In the genomic region with DNA sequence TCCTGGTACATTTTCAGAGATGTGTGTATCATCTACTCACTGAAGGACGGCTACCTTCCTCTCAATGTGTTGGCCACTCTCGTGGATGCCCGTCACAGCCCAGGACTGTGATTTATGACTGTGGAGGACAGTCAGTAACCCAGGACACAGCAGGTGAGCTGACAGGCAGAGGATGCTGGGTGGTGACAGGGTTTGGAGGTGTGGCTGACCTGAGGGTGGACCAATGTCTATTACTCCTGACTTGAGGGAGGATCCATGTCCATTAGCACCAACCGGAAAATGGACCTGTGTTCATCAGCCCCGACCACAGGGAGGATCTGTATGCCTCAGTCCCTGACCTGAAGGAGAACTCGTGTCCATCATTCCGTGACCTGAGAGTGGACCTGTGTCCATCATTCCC, we compare ENCODE assay signal across 22 cellular contexts.
DNase-seq lines count a peak whose midpoint lies in the region; ATAC-seq and TF ChIP-seq lines count a peak whose summit lies in the region.
"Had no signal": no experiment of that assay in that cellular context is flagged by ENCODE, and none has a peak within 500 bp of the region (broad histone marks: within the 10 kb centered on the region; RNA-seq: fewer than 3 reads in every experiment).

No MANE protein-coding gene starts in this region.

- H2BK120ac ChIP-seq in H9 (ENCODE audit: low read depth, low read length, poor library complexity, severe bottlenecking) (no peak overlapping the region), trophoblast cell (ENCODE audit: insufficient read depth, low read length, poor library complexity) (no peak overlapping the region)

- no peak overlapping the region for H2BK5ac ChIP-seq in H9 (ENCODE audit: insufficient read length, low read length)
- no peak overlapping the region for H2BK5ac ChIP-seq in trophoblast cell (ENCODE audit: low read depth, low read length, poor library complexity)

- H3K4ac ChIP-seq in H9 (ENCODE audit: low read depth, low read length) = no peak overlapping the region
- H3K4ac ChIP-seq in trophoblast cell (ENCODE audit: low read depth, low read length) = no peak overlapping the region

- H2BK20ac ChIP-seq in H9 (ENCODE audit: low read depth, low read length, poor library complexity, severe bottlenecking) = no peak overlapping the region

- no peaks in the 10 kb centered on the region for H3K23me2 ChIP-seq in H9 (ENCODE audit: insufficient read length, low read depth, low read length, poor library complexity, severe bottlenecking)

- H3K4me1 ChIP-seq in H9 (ENCODE audit: insufficient read depth, low read length) = no peaks in the 10 kb centered on the region
- no peaks in the 10 kb centered on the region for H3K4me1 ChIP-seq in endodermal cell (ENCODE audit: control insufficient read depth, insufficient read depth, low read length)
- H3K4me1 ChIP-seq in trophoblast cell (ENCODE audit: control insufficient read depth in 1 of 2, insufficient read depth in 2 of 2, low read length in 2 of 2) = no peaks in the 10 kb centered on the region
- H3K4me1 ChIP-seq: HAP-1 had no signal

- H4K20me1 ChIP-seq in H9 (ENCODE audit: control insufficient read depth, insufficient read depth, insufficient read length) = no peaks in the 10 kb centered on the region

- H3K4me1 Mint-ChIP-seq in CD14-positive monocyte (no peaks in the 10 kb centered on the region), H9 (no peaks in the 10 kb centered on the region), endodermal cell (peaks cover 6% of the 10 kb centered on the region)

- H3K18ac ChIP-seq in H9 (ENCODE audit: insufficient read length, low read depth, low read length) = no peak overlapping the region
- no peak overlapping the region for H3K18ac ChIP-seq in trophoblast cell (ENCODE audit: low read length)

- H3K79me1 ChIP-seq in H9 (ENCODE audit: insufficient read depth, low read depth, low read length, poor library complexity, severe bottlenecking) = no peaks in the 10 kb centered on the region
- H3K79me1 ChIP-seq in trophoblast cell (ENCODE audit: low read length) = no peaks in the 10 kb centered on the region

- H3K23ac ChIP-seq in H9 (ENCODE audit: insufficient read length, low read depth, low read length) = no peak overlapping the region
- H3K23ac ChIP-seq in trophoblast cell (ENCODE audit: low read length) = no peak overlapping the region

- no peak for ATAC-seq in HG03354 (IDR thresholded peaks at IDR 0.05; ENCODE audit: poor library complexity, severe bottlenecking, unreplicated experiment)
- ATAC-seq: K562, SK-N-SH treated with all-trans-retinoic acid at 6 μM for 48 hours had no signal

- H2BK15ac ChIP-seq in H9 (ENCODE audit: low read depth, low read length) = no peak overlapping the region

- TF ChIP-seq CTCF in CD14-positive monocyte (IDR thresholded peaks at IDR 0.05) = no peak
- TF ChIP-seq CTCF in H9 (conservative IDR thresholded peaks at IDR 0.05) = no peak
- TF ChIP-seq CTCF in endodermal cell (conservative IDR thresholded peaks at IDR 0.05) = no peak

- H4K91ac ChIP-seq in H9 (ENCODE audit: insufficient read length, low read depth, low read length) = no peak overlapping the region
- H4K91ac ChIP-seq in trophoblast cell (ENCODE audit: low read depth, low read length) = no peak overlapping the region

- no peak overlapping the region for H4K5ac ChIP-seq in H9 (ENCODE audit: insufficient read length, low read depth, low read length)

- peaks cover 0 to 7% (median 3%) of the 10 kb centered on the region in 3 donors for H3K27me3 Mint-ChIP-seq in CD14-positive monocyte (ENCODE audit: low read depth in 3 of 3)
- no peaks in the 10 kb centered on the region for H3K27me3 Mint-ChIP-seq in H9 (ENCODE audit: low read depth)
- H3K27me3 Mint-ChIP-seq in endodermal cell (ENCODE audit: insufficient read depth) = no peaks in the 10 kb centered on the region

- no peak overlapping the region for H3K4me3 Mint-ChIP-seq in CD14-positive monocyte
- H3K4me3 Mint-ChIP-seq in H9 = no peak overlapping the region
- no peak overlapping the region for H3K4me3 Mint-ChIP-seq in endodermal cell

- no peaks in the 10 kb centered on the region for H3K36me3 ChIP-seq in endodermal cell (ENCODE audit: control insufficient read depth, insufficient read depth, low read length)
- H3K36me3 ChIP-seq in trophoblast cell (ENCODE audit: control insufficient read depth in 1 of 2, insufficient read depth in 2 of 2, low read length in 2 of 2) = no peaks in the 10 kb centered on the region
- H3K36me3 ChIP-seq: HAP-1 had no signal

- H3K14ac ChIP-seq in H9 (ENCODE audit: insufficient read depth, low read length) (no peak overlapping the region), trophoblast cell (ENCODE audit: low read length) (no peak overlapping the region)

- H4K12ac ChIP-seq in trophoblast cell (ENCODE audit: low read depth, low read length) = no peak overlapping the region

- H2AFZ ChIP-seq in H9 (ENCODE audit: low read length) (no peak overlapping the region), trophoblast cell (ENCODE audit: insufficient read depth, low read length, poor library complexity) (no peak overlapping the region)

- no peak overlapping the region for H3T11ph ChIP-seq in H9 (ENCODE audit: low read length)

- intact Hi-C loops in CD14-positive monocyte (cut with micrococcal nuclease) = no loop called here

- H3K9me3 ChIP-seq in H9 (ENCODE audit: control insufficient read depth, low read depth, low read length) (no peaks in the 10 kb centered on the region), endodermal cell (ENCODE audit: control insufficient read depth, low read length) (no peaks in the 10 kb centered on the region), trophoblast cell (ENCODE audit: insufficient read depth, low read depth, low read length) (no peaks in the 10 kb centered on the region)
- H3K9me3 ChIP-seq: HAP-1 had no signal

- no peak overlapping the region for H3K4me3 ChIP-seq in endodermal cell (ENCODE audit: low read length)
- H3K4me3 ChIP-seq in trophoblast cell (ENCODE audit: low read depth, low read length) = peak overlapping the region; percentile 45
- H3K4me3 ChIP-seq: HAP-1, K562 had no signal

- H3K4me2 ChIP-seq in H9 (ENCODE audit: insufficient read depth, insufficient read length, low read length) (no peak overlapping the region), trophoblast cell (ENCODE audit: low read length) (no peak overlapping the region)

- H3K56ac ChIP-seq in H9 (ENCODE audit: insufficient read length, low read depth, low read length) = no peak overlapping the region

- H3K36me3 Mint-ChIP-seq in CD14-positive monocyte (no peaks in the 10 kb centered on the region), H9 (ENCODE audit: insufficient read depth in 1 of 3, low read depth in 3 of 3) (peaks cover 0 to 14% (median 3%) of the 10 kb centered on the region in 3 experiments; a peak in 5 of 7 replicates), endodermal cell (ENCODE audit: low read depth) (no peaks in the 10 kb centered on the region)

- H3K27ac Mint-ChIP-seq in CD14-positive monocyte = no peak overlapping the region
- no peak overlapping the region for H3K27ac Mint-ChIP-seq in H9
- no peak overlapping the region for H3K27ac Mint-ChIP-seq in endodermal cell

- H3K27me3 ChIP-seq in H9 (ENCODE audit: insufficient read depth, low read length) (no peaks in the 10 kb centered on the region), endodermal cell (ENCODE audit: control insufficient read depth, insufficient read depth, low read length, poor library complexity, severe bottlenecking) (no peaks in the 10 kb centered on the region), trophoblast cell (ENCODE audit: insufficient read depth, low read length) (no peaks in the 10 kb centered on the region)

- H2AK5ac ChIP-seq in H9 (ENCODE audit: insufficient read length, low read length) (no peak overlapping the region), trophoblast cell (ENCODE audit: low read length) (no peak overlapping the region)

- H4K8ac ChIP-seq in H9 (replicated peaks; ENCODE audit: insufficient read length, low read depth, low read length) = no peak overlapping the region
- H4K8ac ChIP-seq in trophoblast cell (ENCODE audit: low read depth, low read length) = no peak overlapping the region

- H3K9me3 Mint-ChIP-seq in CD14-positive monocyte = peaks cover 0 to 10% (median 2%) of the 10 kb centered on the region in 7 donors
- H3K9me3 Mint-ChIP-seq in H9 = no peaks in the 10 kb centered on the region; a peak in 1 of 5 replicates
- H3K9me3 Mint-ChIP-seq in endodermal cell = peaks cover 4% of the 10 kb centered on the region

- H2BK12ac ChIP-seq in H9 (ENCODE audit: insufficient read length, low read depth, low read length) (no peak overlapping the region), trophoblast cell (ENCODE audit: low read length) (no peak overlapping the region)

- WGBS in H9 (ENCODE audit: extremely low coverage, insufficient read length, low lambda C conversion rate) = no CpG with 5 or more reads among the region's 7 CpGs
- WGBS in endodermal cell (ENCODE audit: insufficient coverage in 1 of 2, insufficient read length in 1 of 2), 2 experiments = 78 to 79% methylated on average over 5 to 7 of the region's 7 CpGs
- WGBS in trophoblast cell (ENCODE audit: extremely low coverage, insufficient coverage, insufficient read length) = no CpG with 5 or more reads among the region's 7 CpGs

- H3K79me2 ChIP-seq in H9 (ENCODE audit: insufficient read depth, low read length) = no peaks in the 10 kb centered on the region
- H3K79me2 ChIP-seq in trophoblast cell (ENCODE audit: control insufficient read depth, insufficient read depth, low read length, poor library complexity) = no peaks in the 10 kb centered on the region

- H3K27ac ChIP-seq in H9 (ENCODE audit: insufficient read length, low read depth, low read length) (no peak overlapping the region), endodermal cell (ENCODE audit: low read depth, low read length) (no peak overlapping the region), trophoblast cell (ENCODE audit: low read depth, low read length) (no peak overlapping the region)
- H3K27ac ChIP-seq: C4-2B had no signal

- peak; percentile 26 for DNase-seq in CD14-positive monocyte (ENCODE audit: low spot score)
- peak; percentile 12 for DNase-seq in H9
- DNase-seq in endodermal cell = peak; percentile 15
- no peak for DNase-seq in trophoblast cell
- no peak for DNase-seq in NCI-H510A (lab: John Stamatoyannopoulos, UW)
- no peak for DNase-seq in NCI-H2196 (lab: John Stamatoyannopoulos, UW; ENCODE audit: unreplicated experiment)
- no peak for DNase-seq in NK-92 (lab: John Stamatoyannopoulos, UW; ENCODE audit: unreplicated experiment)
- DNase-seq: ACHN, AML-193, DMS79 treated with DMSO at 0.1 percent for 48 hours, NCI-H1105, NCI-H1694, NCI-H2081 treated with DMSO at 0.1 percent for 48 hours, NCI-H510A treated with DMSO at 0.1 percent for 48 hours, NCI-H774, RPMI8226, SIG-M5 had no signal

- H3K9ac ChIP-seq in H9 (ENCODE audit: extremely low read depth, insufficient read length, low read length) (no peak overlapping the region), endodermal cell (ENCODE audit: extremely low read depth, low read length, poor library complexity, severe bottlenecking) (no peak overlapping the region), trophoblast cell (ENCODE audit: low read length) (no peak overlapping the region)

Comparison
In these comparisons a context has a peak if more than half of its experiments do, and no peak if none do; other contexts are left out.
1. DNase-seq: peak in CD14-positive monocyte (single experiment), H9 (single experiment) and endodermal cell (single experiment); none in trophoblast cell (0 of 2), NCI-H510A (single experiment), NCI-H2196 (single experiment) and NK-92 (single experiment).